ENCODE assay signal across 24 cellular contexts in genomic region chr1:88490676-88491075, GRCh38.
"Had no signal": no experiment of that assay in that cellular context is flagged by ENCODE, and none has a peak within 500 bp of the region (broad histone marks: within the 10 kb centered on the region; RNA-seq: fewer than 3 reads in every experiment).

No MANE protein-coding gene starts in this region.

- DNase-seq: colonic mucosa; cortex of kidney; dermis blood vessel endothelial cell; dorsolateral prefrontal cortex; effector CD4-positive, alpha-beta T cell; effector CD8-positive, alpha-beta T cell; effector memory CD4-positive, alpha-beta T cell; effector memory CD8-positive, alpha-beta T cell; endodermal cell; erythroblast; esophagus squamous epithelium; foreskin fibroblast; foreskin keratinocyte; foreskin melanocyte; gastrocnemius medialis; glutamatergic neuron; head of caudate nucleus; heart left ventricle; heart right ventricle had no signal

- H3K9me3 ChIP-seq: colonic mucosa, esophagus muscularis mucosa, esophagus squamous epithelium, gastrocnemius medialis, gastroesophageal sphincter, heart left ventricle had no signal

- H3K27me3 ChIP-seq: colonic mucosa, dorsolateral prefrontal cortex, esophagus muscularis mucosa, esophagus squamous epithelium, foreskin keratinocyte, gastrocnemius medialis, gastroesophageal sphincter, heart left ventricle, heart right ventricle had no signal

- ATAC-seq: effector memory CD8-positive, alpha-beta T cell; esophagus mucosa; foreskin keratinocyte; gastrocnemius medialis; gastroesophageal sphincter had no signal

- H3K27ac ChIP-seq: colonic mucosa, coronary artery, dorsolateral prefrontal cortex, epithelial cell of prostate, esophagus muscularis mucosa, esophagus squamous epithelium, foreskin keratinocyte, gastrocnemius medialis, gastroesophageal sphincter, heart left ventricle, heart right ventricle had no signal

- H3K4me1 ChIP-seq: colonic mucosa, esophagus squamous epithelium, foreskin keratinocyte, gastrocnemius medialis, heart right ventricle had no signal

- H3K4me3 ChIP-seq: colonic mucosa, coronary artery, dorsolateral prefrontal cortex, esophagus muscularis mucosa, esophagus squamous epithelium, gastrocnemius medialis, gastroesophageal sphincter, heart left ventricle, heart right ventricle had no signal

- H3K36me3 ChIP-seq: colonic mucosa, esophagus muscularis mucosa, esophagus squamous epithelium, gastrocnemius medialis, gastroesophageal sphincter, heart left ventricle, heart right ventricle had no signal
